8 cellular contexts compared by ENCODE assay signal in the genomic region with DNA sequence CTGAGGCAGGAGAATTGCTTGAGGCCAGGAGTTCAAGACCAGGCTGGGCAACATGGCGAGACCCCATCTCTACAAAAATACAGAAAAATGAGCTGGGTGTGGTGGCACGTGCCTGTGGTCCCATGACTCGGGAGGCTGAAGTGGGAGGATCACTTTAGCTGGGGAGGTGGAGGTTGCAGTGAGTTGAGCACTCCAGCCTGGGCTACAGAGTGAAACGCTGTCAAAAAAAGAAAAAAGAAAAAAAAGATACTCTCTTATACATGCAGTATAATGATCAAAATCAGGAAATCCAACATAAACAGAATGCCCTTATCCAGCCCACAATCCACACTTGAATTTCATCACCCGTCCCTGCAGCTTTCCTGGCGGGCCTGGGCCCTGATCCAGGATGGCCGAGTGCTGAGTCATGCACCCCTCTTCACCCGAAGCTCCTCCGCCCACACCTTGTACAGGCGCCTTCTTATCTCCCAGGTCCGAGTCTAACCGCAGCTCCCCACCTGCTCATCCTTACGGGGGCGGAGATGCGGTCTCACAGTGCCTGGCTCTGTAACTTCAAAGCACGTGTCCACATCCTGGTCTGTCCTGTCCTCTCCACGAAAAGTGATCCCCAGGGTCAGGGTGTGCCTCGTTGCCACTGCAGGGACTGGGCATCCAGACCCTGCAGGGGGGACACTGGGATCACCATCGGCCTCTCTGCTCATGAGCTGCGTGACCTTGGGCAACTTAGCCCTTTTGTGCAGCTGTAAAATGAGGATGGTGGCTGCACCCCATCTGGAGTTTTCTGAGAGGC.
DNase-seq lines count a peak whose midpoint lies in the region; ATAC-seq and TF ChIP-seq lines count a peak whose summit lies in the region.

No MANE protein-coding gene starts in this region.

- no peak for TF ChIP-seq EP300 in Ishikawa (IDR thresholded peaks at IDR 0.05; ENCODE audit: borderline replicate concordance)

- H3K9me3 ChIP-seq in muscle layer of colon (ENCODE audit: low read length): no peaks in the 10 kb centered on the region

- H3K27me3 ChIP-seq in muscle layer of colon (ENCODE audit: control insufficient read depth in 1 of 2, insufficient read depth in 2 of 2, low read length in 2 of 2): no peaks in the 10 kb centered on the region

- H3K27ac ChIP-seq in muscle layer of colon (ENCODE audit: low read depth, low read length): peak overlapping the region; percentile 27

- H3K36me3 ChIP-seq in muscle layer of colon (ENCODE audit: insufficient read depth, low read length): no peaks in the 10 kb centered on the region

- ATAC-seq in HG02678 (IDR thresholded peaks at IDR 0.05; ENCODE audit: unreplicated experiment): no peak
- ATAC-seq in GM21526 (IDR thresholded peaks at IDR 0.05; ENCODE audit: low FRiP score, unreplicated experiment): no peak
- no peak for ATAC-seq in GM21447 (IDR thresholded peaks at IDR 0.05; ENCODE audit: unreplicated experiment)

- peaks cover 28% of the 10 kb centered on the region for H3K4me1 ChIP-seq in muscle layer of colon (ENCODE audit: insufficient read depth, low read length)

- TF ChIP-seq CTCF in choroid plexus epithelial cell (conservative IDR thresholded peaks at IDR 0.05; ENCODE audit: low read depth, low read length): no peak

- no peak overlapping the region for H3K9ac ChIP-seq in muscle layer of colon (ENCODE audit: low read length)

- peak; percentile 89 for DNase-seq in AG20443 (ENCODE audit: low spot score)
- DNase-seq in choroid plexus epithelial cell (ENCODE audit: low read depth): peak; percentile 94
- no peak for DNase-seq in NCI-H2171 (lab: John Stamatoyannopoulos, UW)

- no peak overlapping the region for H3K4me3 ChIP-seq in choroid plexus epithelial cell (ENCODE audit: low read depth, low read length)
- H3K4me3 ChIP-seq in muscle layer of colon (ENCODE audit: low read depth in 1 of 2, low read length in 2 of 2): peak overlapping the region in 1 of 2 donors; percentile 35

- no peak for TF ChIP-seq RAD21 in Ishikawa (IDR thresholded peaks at IDR 0.05; ENCODE audit: low read depth)

TF ChIP-seq in Ishikawa, 13 proteins besides CTCF, POLR2A, EP300 and RAD21:
- TF ChIP-seq NFIC (IDR thresholded peaks at IDR 0.05) (peak; percentile 67), EGR1 (IDR thresholded peaks at IDR 0.05) (peak; percentile 73), TEAD4 (IDR thresholded peaks at IDR 0.05) (no peak), CEBPB (IDR thresholded peaks at IDR 0.05) (peak; percentile 68; the same call in 1 of the 2 replicates)
- TF ChIP-seq, protein P1, sequence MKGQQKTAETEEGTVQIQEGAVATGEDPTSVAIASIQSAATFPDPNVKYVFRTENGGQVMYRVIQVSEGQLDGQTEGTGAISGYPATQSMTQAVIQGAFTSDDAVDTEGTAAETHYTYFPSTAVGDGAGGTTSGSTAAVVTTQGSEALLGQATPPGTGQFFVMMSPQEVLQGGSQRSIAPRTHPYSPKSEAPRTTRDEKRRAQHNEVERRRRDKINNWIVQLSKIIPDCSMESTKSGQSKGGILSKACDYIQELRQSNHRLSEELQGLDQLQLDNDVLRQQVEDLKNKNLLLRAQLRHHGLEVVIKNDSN (IDR thresholded peaks at IDR 0.05): no peak; the same call in 1 of the 2 replicates
- TF ChIP-seq, protein P2, sequence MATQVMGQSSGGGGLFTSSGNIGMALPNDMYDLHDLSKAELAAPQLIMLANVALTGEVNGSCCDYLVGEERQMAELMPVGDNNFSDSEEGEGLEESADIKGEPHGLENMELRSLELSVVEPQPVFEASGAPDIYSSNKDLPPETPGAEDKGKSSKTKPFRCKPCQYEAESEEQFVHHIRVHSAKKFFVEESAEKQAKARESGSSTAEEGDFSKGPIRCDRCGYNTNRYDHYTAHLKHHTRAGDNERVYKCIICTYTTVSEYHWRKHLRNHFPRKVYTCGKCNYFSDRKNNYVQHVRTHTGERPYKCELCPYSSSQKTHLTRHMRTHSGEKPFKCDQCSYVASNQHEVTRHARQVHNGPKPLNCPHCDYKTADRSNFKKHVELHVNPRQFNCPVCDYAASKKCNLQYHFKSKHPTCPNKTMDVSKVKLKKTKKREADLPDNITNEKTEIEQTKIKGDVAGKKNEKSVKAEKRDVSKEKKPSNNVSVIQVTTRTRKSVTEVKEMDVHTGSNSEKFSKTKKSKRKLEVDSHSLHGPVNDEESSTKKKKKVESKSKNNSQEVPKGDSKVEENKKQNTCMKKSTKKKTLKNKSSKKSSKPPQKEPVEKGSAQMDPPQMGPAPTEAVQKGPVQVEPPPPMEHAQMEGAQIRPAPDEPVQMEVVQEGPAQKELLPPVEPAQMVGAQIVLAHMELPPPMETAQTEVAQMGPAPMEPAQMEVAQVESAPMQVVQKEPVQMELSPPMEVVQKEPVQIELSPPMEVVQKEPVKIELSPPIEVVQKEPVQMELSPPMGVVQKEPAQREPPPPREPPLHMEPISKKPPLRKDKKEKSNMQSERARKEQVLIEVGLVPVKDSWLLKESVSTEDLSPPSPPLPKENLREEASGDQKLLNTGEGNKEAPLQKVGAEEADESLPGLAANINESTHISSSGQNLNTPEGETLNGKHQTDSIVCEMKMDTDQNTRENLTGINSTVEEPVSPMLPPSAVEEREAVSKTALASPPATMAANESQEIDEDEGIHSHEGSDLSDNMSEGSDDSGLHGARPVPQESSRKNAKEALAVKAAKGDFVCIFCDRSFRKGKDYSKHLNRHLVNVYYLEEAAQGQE (IDR thresholded peaks at IDR 0.05; ENCODE audit: low read depth): no peak
- TF ChIP-seq, protein P3, sequence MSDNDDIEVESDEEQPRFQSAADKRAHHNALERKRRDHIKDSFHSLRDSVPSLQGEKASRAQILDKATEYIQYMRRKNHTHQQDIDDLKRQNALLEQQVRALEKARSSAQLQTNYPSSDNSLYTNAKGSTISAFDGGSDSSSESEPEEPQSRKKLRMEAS (IDR thresholded peaks at IDR 0.05): 0 out of 2 replicates have a peak, but pooled peaks have one; percentile 28
